ENCODE assay signal across 22 cellular contexts in genomic region chr3:133408366-133408765, GRCh38. TPM values are rescaled to one million over a fixed set of nuclear protein-coding genes. Genes with fewer than 3 reads are reported as not detected.
DNase-seq lines count a peak whose midpoint lies in the region; ATAC-seq and TF ChIP-seq lines count a peak whose summit lies in the region.
"Had no signal": no experiment of that assay in that cellular context is flagged by ENCODE, and none has a peak within 500 bp of the region (broad histone marks: within the 10 kb centered on the region; RNA-seq: fewer than 3 reads in every experiment).

No MANE protein-coding gene starts in this region.

- H4K91ac ChIP-seq in trophoblast cell (ENCODE audit: low read depth, low read length), result no peak overlapping the region

- no peaks in the 10 kb centered on the region for H3K36me3 Mint-ChIP-seq in chondrocyte (ENCODE audit: low read depth)
- no peaks in the 10 kb centered on the region for H3K36me3 Mint-ChIP-seq in T-helper 2 cell treated with Interferon-gamma antibody and Interleukin-4, amounts not matched to agents 5 μg/mL and 100 μg/mL, for 36 hours (ENCODE audit: low read depth)
- H3K36me3 Mint-ChIP-seq: CD8-positive, alpha-beta memory T cell had no signal

- peak overlapping the region; percentile 1 for H3K4me3 Mint-ChIP-seq in chondrocyte (ENCODE audit: unreplicated experiment)
- H3K4me3 Mint-ChIP-seq in T-helper 2 cell treated with Interferon-gamma antibody and Interleukin-4, amounts not matched to agents 5 μg/mL and 100 μg/mL, for 36 hours, result no peak overlapping the region
- H3K4me3 Mint-ChIP-seq: CD8-positive, alpha-beta memory T cell had no signal

- no peak overlapping the region for H4K8ac ChIP-seq in trophoblast cell (ENCODE audit: low read depth, low read length)

- H3K27ac Mint-ChIP-seq in chondrocyte (ENCODE audit: unreplicated experiment), result peak overlapping the region; percentile 84
- H3K27ac Mint-ChIP-seq in T-helper 2 cell treated with Interferon-gamma antibody and Interleukin-4, amounts not matched to agents 5 μg/mL and 100 μg/mL, for 36 hours, result no peak overlapping the region
- H3K27ac Mint-ChIP-seq: CD8-positive, alpha-beta memory T cell had no signal

- H3K36me3 ChIP-seq in SJSA1, result 0 out of 2 replicates have a peak, but pooled peaks cover 3% of the 10 kb centered on the region
- H3K36me3 ChIP-seq in trophoblast cell (ENCODE audit: control insufficient read depth in 1 of 2, insufficient read depth in 2 of 2, low read length in 2 of 2), result no peaks in the 10 kb centered on the region
- H3K36me3 ChIP-seq: BLaER1 treated with 17β-estradiol and CSF1 and Interleukin-3, amounts not matched to agents 10 nM and 100 nM; HAP-1; Peyer's patch had no signal

- no peak for ATAC-seq in HG03460 (IDR thresholded peaks at IDR 0.05; ENCODE audit: unreplicated experiment)
- ATAC-seq: A549, Right ventricle myocardium inferior had no signal

- H3K9me3 ChIP-seq in SJSA1 (replicated peaks) (no peaks in the 10 kb centered on the region), trophoblast cell (ENCODE audit: insufficient read depth, low read depth, low read length) (peaks cover 1% of the 10 kb centered on the region)
- H3K9me3 ChIP-seq: A549; BLaER1 treated with 17β-estradiol and CSF1 and Interleukin-3, amounts not matched to agents 10 nM and 100 nM; HAP-1; Peyer's patch had no signal

- H3K4me1 Mint-ChIP-seq in chondrocyte (ENCODE audit: low read depth), result peaks cover 48% of the 10 kb centered on the region
- H3K4me1 Mint-ChIP-seq in T-helper 2 cell treated with Interferon-gamma antibody and Interleukin-4, amounts not matched to agents 5 μg/mL and 100 μg/mL, for 36 hours (ENCODE audit: low read depth), result peaks cover 2% of the 10 kb centered on the region

- H2BK5ac ChIP-seq in trophoblast cell (ENCODE audit: low read depth, low read length, poor library complexity), result no peak overlapping the region

- H3K79me2 ChIP-seq in trophoblast cell (ENCODE audit: control insufficient read depth, insufficient read depth, low read length, poor library complexity), result no peaks in the 10 kb centered on the region

- no peaks in the 10 kb centered on the region for H3K27me3 Mint-ChIP-seq in chondrocyte (ENCODE audit: low read depth)
- H3K27me3 Mint-ChIP-seq in T-helper 2 cell treated with Interferon-gamma antibody and Interleukin-4, amounts not matched to agents 5 μg/mL and 100 μg/mL, for 36 hours (ENCODE audit: low read depth), result peaks cover 19% of the 10 kb centered on the region

- TF ChIP-seq CTCF in chondrocyte (IDR thresholded peaks at IDR 0.05), result peak; percentile 34

- H3K4me3 ChIP-seq in SJSA1 (no peak overlapping the region), trophoblast cell (ENCODE audit: low read depth, low read length) (no peak overlapping the region)
- H3K4me3 ChIP-seq: A549; BLaER1 treated with 17β-estradiol and CSF1 and Interleukin-3, amounts not matched to agents 10 nM and 100 nM; HAP-1; Peyer's patch had no signal

- no peak overlapping the region for H2BK120ac ChIP-seq in trophoblast cell (ENCODE audit: insufficient read depth, low read length, poor library complexity)

- H3K23ac ChIP-seq in trophoblast cell (ENCODE audit: low read length), result no peak overlapping the region

- DNase-seq in GM03348 (ENCODE audit: low spot score), result peak; percentile 16
- DNase-seq in SJSA1 (ENCODE audit: low read depth in 1 of 2, low spot score in 2 of 2), result peak in 1 of 2 experiments; percentile 78
- DNase-seq in chondrocyte (ENCODE audit: low spot score), result no peak
- peak; percentile 63 to 93 for DNase-seq in trophoblast cell
- DNase-seq in SKM-1 (lab: John Stamatoyannopoulos, UW; ENCODE audit: unreplicated experiment), result no peak
- no peak for DNase-seq in RPMI8226
- no peak for DNase-seq in T-helper 2 cell treated with Interferon-gamma antibody and Interleukin-4, amounts not matched to agents 5 μg/mL and 100 μg/mL, for 36 hours (ENCODE audit: low spot score)
- DNase-seq: CD8-positive, alpha-beta memory T cell; DMS79; Kasumi-1; MM.1S; NCI-H1092; NCI-H1436 treated with DMSO at 0.1 percent for 48 hours; NCI-H2029; Peyer's patch had no signal

- H3K18ac ChIP-seq in trophoblast cell (ENCODE audit: low read length), result no peak overlapping the region

- peak overlapping the region; percentile 97 for H3K27ac ChIP-seq in SJSA1
- no peak overlapping the region for H3K27ac ChIP-seq in trophoblast cell (ENCODE audit: low read depth, low read length)
- H3K27ac ChIP-seq: A549; BLaER1 treated with 17β-estradiol and CSF1 and Interleukin-3, amounts not matched to agents 10 nM and 100 nM; Peyer's patch had no signal

- H3K4me2 ChIP-seq in trophoblast cell (ENCODE audit: low read length), result no peak overlapping the region
- H3K4me2 ChIP-seq: A549; BLaER1 treated with 17β-estradiol and CSF1 and Interleukin-3, amounts not matched to agents 10 nM and 100 nM had no signal

- no CpG with 5 or more reads among the region's 2 CpGs for WGBS in trophoblast cell (ENCODE audit: extremely low coverage, insufficient coverage, insufficient read length)

- no peak overlapping the region for H3K14ac ChIP-seq in trophoblast cell (ENCODE audit: low read length)

- H3K9me3 Mint-ChIP-seq in chondrocyte (ENCODE audit: low read depth), result no peaks in the 10 kb centered on the region
- H3K9me3 Mint-ChIP-seq in T-helper 2 cell treated with Interferon-gamma antibody and Interleukin-4, amounts not matched to agents 5 μg/mL and 100 μg/mL, for 36 hours, result no peaks in the 10 kb centered on the region
- H3K9me3 Mint-ChIP-seq: CD8-positive, alpha-beta memory T cell had no signal

- no peak overlapping the region for H3K9ac ChIP-seq in trophoblast cell (ENCODE audit: low read length)
- H3K9ac ChIP-seq: BLaER1 treated with 17β-estradiol and CSF1 and Interleukin-3, amounts not matched to agents 10 nM and 100 nM had no signal

- no peak overlapping the region for H3K4ac ChIP-seq in trophoblast cell (ENCODE audit: low read depth, low read length)

- H2AFZ ChIP-seq in trophoblast cell (ENCODE audit: insufficient read depth, low read length, poor library complexity), result no peak overlapping the region

- H3K4me1 ChIP-seq in SJSA1 (replicated peaks) (peaks cover 50% of the 10 kb centered on the region), trophoblast cell (ENCODE audit: control insufficient read depth in 1 of 2, insufficient read depth in 2 of 2, low read length in 2 of 2) (peaks cover 5 to 11% of the 10 kb centered on the region in 2 experiments)
- H3K4me1 ChIP-seq: A549; BLaER1 treated with 17β-estradiol and CSF1 and Interleukin-3, amounts not matched to agents 10 nM and 100 nM; HAP-1; Peyer's patch had no signal

- H4K12ac ChIP-seq in trophoblast cell (ENCODE audit: low read depth, low read length), result no peak overlapping the region

- H2AK5ac ChIP-seq in trophoblast cell (ENCODE audit: low read length), result no peak overlapping the region

- H2BK12ac ChIP-seq in trophoblast cell (ENCODE audit: low read length), result no peak overlapping the region

- peaks cover 4% of the 10 kb centered on the region for H3K79me1 ChIP-seq in trophoblast cell (ENCODE audit: low read length)

- H3K27me3 ChIP-seq in SJSA1 (replicated peaks) (no peaks in the 10 kb centered on the region), trophoblast cell (ENCODE audit: insufficient read depth, low read length) (no peaks in the 10 kb centered on the region)
- H3K27me3 ChIP-seq: BLaER1 treated with 17β-estradiol and CSF1 and Interleukin-3, amounts not matched to agents 10 nM and 100 nM; Peyer's patch had no signal

RNA-seq across cellular contexts. Expression of gene BFSP2, which starts 8.5 kb away (rescaled TPM):
- total RNA-seq in SJSA1 (2014; rRNA removed; shearing (Covaris generic)), result not detected in 2 replicates
- not detected in 3 replicates for total RNA-seq in chondrocyte
- not detected in 2 replicates for polyA plus RNA-seq in trophoblast cell (2013)
- total RNA-seq: CD8-positive, alpha-beta memory T cell; G401; NCI-H460; Peyer's patch; Right ventricle myocardium inferior had no signal

Comparison
In these comparisons a context has a peak if more than half of its experiments do, and no peak if none do; other contexts are left out.
1. DNase-seq: peak in GM03348 (single experiment) and trophoblast cell (2 of 2); none in chondrocyte (single experiment), SKM-1 (single experiment), RPMI8226 (single experiment) and T-helper 2 cell treated with Interferon-gamma antibody and Interleukin-4, amounts not matched to agents 5 μg/mL and 100 μg/mL, for 36 hours (single experiment).